ENCODE assay signal across 30 cellular contexts in genomic region chr18:23922939-23923338, GRCh38.
DNase-seq lines count a peak whose midpoint lies in the region; ATAC-seq and TF ChIP-seq lines count a peak whose summit lies in the region.
"Had no signal": no experiment of that assay in that cellular context is flagged by ENCODE, and none has a peak within 500 bp of the region (broad histone marks: within the 10 kb centered on the region; RNA-seq: fewer than 3 reads in every experiment).

No MANE protein-coding gene starts in this region.

- no peak for TF ChIP-seq CTCF in dorsolateral prefrontal cortex (IDR thresholded peaks at IDR 0.05 in 54 of 56, conservative IDR thresholded peaks at IDR 0.05 in 2 of 56; ENCODE audit: low read depth in 1 of 56, partially characterized antibody in 56 of 56)

- POLR2A ChIA-PET in naive thymus-derived CD4-positive, alpha-beta T cell (lab: Charles Lee): interaction anchor here (1.5 kb wide), 1 partner anchor 100 kb away, joined by 4 read pairs; no protein-coding TSS in a partner anchor

- no peak overlapping the region for H3K27ac ChIP-seq in naive thymus-derived CD4-positive, alpha-beta T cell (ENCODE audit: low read depth, low read length)
- H3K27ac ChIP-seq in effector memory CD4-positive, alpha-beta T cell (ENCODE audit: insufficient read depth, low read length, poor library complexity, severe bottlenecking): no peak overlapping the region
- H3K27ac ChIP-seq in dorsolateral prefrontal cortex: no peak overlapping the region
- H3K27ac ChIP-seq: BLaER1, coronary artery, psoas muscle, SK-N-MC, tibial nerve had no signal

- no peaks in the 10 kb centered on the region for H3K27me3 ChIP-seq in naive thymus-derived CD4-positive, alpha-beta T cell (ENCODE audit: control insufficient read depth in 2 of 2, insufficient read depth in 2 of 2, low read length in 2 of 2)
- no peaks in the 10 kb centered on the region for H3K27me3 ChIP-seq in effector memory CD4-positive, alpha-beta T cell (replicated peaks; ENCODE audit: control insufficient read depth, insufficient read depth, low read length, poor library complexity, severe bottlenecking)
- no peaks in the 10 kb centered on the region for H3K27me3 ChIP-seq in dorsolateral prefrontal cortex
- H3K27me3 ChIP-seq: BLaER1, tibial nerve had no signal

- H3K9me3 ChIP-seq in naive thymus-derived CD4-positive, alpha-beta T cell (ENCODE audit: control insufficient read depth in 2 of 3, low read length in 3 of 3): no peaks in the 10 kb centered on the region
- no peaks in the 10 kb centered on the region for H3K9me3 ChIP-seq in effector memory CD4-positive, alpha-beta T cell (ENCODE audit: control insufficient read depth, low read length)
- H3K9me3 ChIP-seq: BLaER1, mucosa of descending colon, psoas muscle, tibial nerve had no signal

- H3K27ac Mint-ChIP-seq in T-helper 2 cell treated with Interferon-gamma antibody and Interleukin-4, amounts not matched to agents 5 μg/mL and 100 μg/mL, for 36 hours: no peak overlapping the region
- peak overlapping the region in 5 of 9 donors; percentile 2 to 68 (median 26) for H3K27ac Mint-ChIP-seq in naive thymus-derived CD4-positive, alpha-beta T cell
- H3K27ac Mint-ChIP-seq: effector memory CD8-positive, alpha-beta T cell; GM23338; HFFc6; natural killer cell treated with Interleukin-12 subunit alpha and Interleukin-12 subunit beta and Interleukin-15 and Interleukin-18, amount 100 ng/mL, for 72 hours had no signal

- no peaks in the 10 kb centered on the region for H3K9me3 Mint-ChIP-seq in T-helper 2 cell treated with Interferon-gamma antibody and Interleukin-4, amounts not matched to agents 5 μg/mL and 100 μg/mL, for 36 hours
- H3K9me3 Mint-ChIP-seq in naive thymus-derived CD4-positive, alpha-beta T cell: peaks cover 0 to 3% (median 0%) of the 10 kb centered on the region in 11 donors
- H3K9me3 Mint-ChIP-seq: effector memory CD8-positive, alpha-beta T cell; GM23338; HFFc6; IgD-negative memory B cell had no signal

- H3K36me3 ChIP-seq in naive thymus-derived CD4-positive, alpha-beta T cell (ENCODE audit: control insufficient read depth in 2 of 3, insufficient read depth in 3 of 3, low read length in 3 of 3): no peaks in the 10 kb centered on the region
- no peaks in the 10 kb centered on the region for H3K36me3 ChIP-seq in effector memory CD4-positive, alpha-beta T cell (ENCODE audit: control insufficient read depth, insufficient read depth, low read length)
- H3K36me3 ChIP-seq: BLaER1 had no signal

- no peaks in the 10 kb centered on the region for H3K36me3 Mint-ChIP-seq in T-helper 2 cell treated with Interferon-gamma antibody and Interleukin-4, amounts not matched to agents 5 μg/mL and 100 μg/mL, for 36 hours (ENCODE audit: low read depth)
- peaks cover 0 to 4% (median 0%) of the 10 kb centered on the region in 5 donors for H3K36me3 Mint-ChIP-seq in naive thymus-derived CD4-positive, alpha-beta T cell
- H3K36me3 Mint-ChIP-seq: IgD-negative memory B cell; natural killer cell treated with Interleukin-12 subunit alpha and Interleukin-12 subunit beta and Interleukin-15 and Interleukin-18, amount 100 ng/mL, for 72 hours had no signal

- peaks cover 8 to 15% of the 10 kb centered on the region in 2 donors for H3K4me1 ChIP-seq in naive thymus-derived CD4-positive, alpha-beta T cell (ENCODE audit: control insufficient read depth in 2 of 2, insufficient read depth in 2 of 2, low read length in 2 of 2)
- H3K4me1 ChIP-seq in effector memory CD4-positive, alpha-beta T cell (ENCODE audit: control insufficient read depth, insufficient read depth, low read length, poor library complexity, severe bottlenecking): peaks cover 11% of the 10 kb centered on the region
- H3K4me1 ChIP-seq: psoas muscle had no signal

- peak overlapping the region; percentile 2 for H3K4me3 Mint-ChIP-seq in T-helper 2 cell treated with Interferon-gamma antibody and Interleukin-4, amounts not matched to agents 5 μg/mL and 100 μg/mL, for 36 hours
- H3K4me3 Mint-ChIP-seq in naive thymus-derived CD4-positive, alpha-beta T cell: peak overlapping the region in 1 of 10 donors; percentile 8
- H3K4me3 Mint-ChIP-seq: effector memory CD8-positive, alpha-beta T cell; GM23338; HFFc6; IgD-negative memory B cell; natural killer cell treated with Interleukin-12 subunit alpha and Interleukin-12 subunit beta and Interleukin-15 and Interleukin-18, amount 100 ng/mL, for 72 hours had no signal

- DNase-seq in T-helper 2 cell treated with Interferon-gamma antibody and Interleukin-4, amounts not matched to agents 5 μg/mL and 100 μg/mL, for 36 hours (ENCODE audit: low spot score): no peak
- DNase-seq in naive thymus-derived CD4-positive, alpha-beta T cell: no peak
- DNase-seq in effector memory CD4-positive, alpha-beta T cell: no peak
- DNase-seq in dorsolateral prefrontal cortex: no peak
- DNase-seq: activated CD4-positive, CD25-positive, alpha-beta regulatory T cell treated with anti-CD3 and anti-CD28 coated beads, Interleukin-2, amount 50 U/mL, for 72 hours; activated effector memory CD4-positive, alpha-beta T cell treated with anti-CD3 and anti-CD28 coated beads, Interleukin-2, amount 50 U/mL, for 16 hours; DMS153; effector memory CD8-positive, alpha-beta T cell; HFFc6; hypothalamus; mammary epithelial cell; mucosa of descending colon; NCI-H1092; NCI-H1694 treated with DMSO at 0.1 percent for 48 hours; NCI-H2171; NCI-H510A; occipital lobe; psoas muscle; stimulated activated CD4-positive, alpha-beta T cell treated with anti-CD3 and anti-CD28 coated beads, Interleukin-4, amount 100 ng/mL, for 1 hour had no signal

- CTCF ChIA-PET in naive thymus-derived CD4-positive, alpha-beta T cell (lab: Charles Lee): no interaction called here

- H3K4me1 Mint-ChIP-seq in T-helper 2 cell treated with Interferon-gamma antibody and Interleukin-4, amounts not matched to agents 5 μg/mL and 100 μg/mL, for 36 hours (ENCODE audit: low read depth): peaks cover 20% of the 10 kb centered on the region
- H3K4me1 Mint-ChIP-seq in naive thymus-derived CD4-positive, alpha-beta T cell: peaks cover 10 to 35% (median 28%) of the 10 kb centered on the region in 7 donors

- no peak overlapping the region for H3K4me3 ChIP-seq in naive thymus-derived CD4-positive, alpha-beta T cell (ENCODE audit: low read length)
- no peak overlapping the region for H3K4me3 ChIP-seq in effector memory CD4-positive, alpha-beta T cell (ENCODE audit: insufficient read depth, low read depth, low read length, poor library complexity, severe bottlenecking)
- H3K4me3 ChIP-seq in dorsolateral prefrontal cortex: no peak overlapping the region
- H3K4me3 ChIP-seq: BLaER1, coronary artery, GM23338, mucosa of descending colon, psoas muscle, SK-N-MC, tibial nerve had no signal

- ATAC-seq in GM18909 (IDR thresholded peaks at IDR 0.05; ENCODE audit: poor library complexity, unreplicated experiment) (peak; percentile 54), HG02798 (IDR thresholded peaks at IDR 0.05; ENCODE audit: poor library complexity, unreplicated experiment) (peak; percentile 50), HG03521 (IDR thresholded peaks at IDR 0.05; ENCODE audit: unreplicated experiment) (no peak)
- ATAC-seq in naive thymus-derived CD4-positive, alpha-beta T cell: no peak
- ATAC-seq: effector memory CD8-positive, alpha-beta T cell; GM23338; mucosa of descending colon; psoas muscle; sciatic nerve had no signal

- peaks cover 26% of the 10 kb centered on the region for H3K27me3 Mint-ChIP-seq in T-helper 2 cell treated with Interferon-gamma antibody and Interleukin-4, amounts not matched to agents 5 μg/mL and 100 μg/mL, for 36 hours (ENCODE audit: low read depth)
- H3K27me3 Mint-ChIP-seq in naive thymus-derived CD4-positive, alpha-beta T cell: peaks cover 0 to 22% (median 0%) of the 10 kb centered on the region in 5 donors

- intact Hi-C loops in naive thymus-derived CD4-positive, alpha-beta T cell (cut with micrococcal nuclease): no loop called here
- intact Hi-C loops in dorsolateral prefrontal cortex (cut with DNase I): loop anchor here in 1 of 2 donors (10.0 kb wide), 1 partner anchor 192 kb away; no protein-coding TSS in a partner anchor

Comparison
In these comparisons a context has a peak if more than half of its experiments do, and no peak if none do; other contexts are left out.
1. ATAC-seq: peak in GM18909 (single experiment) and HG02798 (single experiment); none in naive thymus-derived CD4-positive, alpha-beta T cell (single experiment) and HG03521 (single experiment).